Comparison of ENCODE assay signal across 8 cellular contexts in the genomic region with DNA sequence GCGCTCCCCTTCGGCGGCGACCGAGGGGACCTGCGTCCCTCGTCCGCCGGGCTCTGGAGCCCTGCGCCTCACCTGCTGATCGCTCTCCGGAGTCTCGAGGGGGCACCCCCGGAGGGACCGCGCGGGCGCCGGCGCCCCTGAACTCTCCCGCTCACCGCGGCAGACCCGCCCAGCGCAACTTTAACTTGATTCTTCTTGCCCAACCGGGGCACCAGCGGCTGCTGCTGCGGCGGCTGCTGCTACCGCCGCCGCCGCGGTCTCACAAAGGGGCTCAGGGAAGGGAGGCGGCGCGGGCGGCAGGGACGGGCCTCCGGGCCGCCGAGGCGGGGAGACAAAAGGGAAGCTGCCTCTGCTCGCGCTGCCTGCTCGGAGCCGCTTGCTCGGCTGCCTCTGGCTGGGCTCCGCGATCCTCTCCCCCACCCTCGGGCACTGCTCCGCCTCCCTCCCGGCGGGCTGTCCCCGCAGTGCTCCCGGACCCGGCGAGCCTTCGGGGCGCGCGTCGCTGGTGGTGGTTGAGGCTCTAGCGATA. TPM values are rescaled to one million over a fixed set of nuclear protein-coding genes. Genes with fewer than 3 reads are reported as not detected.
DNase-seq lines count a peak whose midpoint lies in the region; ATAC-seq and TF ChIP-seq lines count a peak whose summit lies in the region.

A gene (plus strand): TSS at position 456 of the 529 bp plus-strand sequence.

- ATAC-seq in GM19438 (IDR thresholded peaks at IDR 0.05; ENCODE audit: low read depth, unreplicated experiment) (peak; percentile 40), HG03521 (IDR thresholded peaks at IDR 0.05; ENCODE audit: unreplicated experiment) (peak; percentile 40), omental fat pad (ENCODE audit: low FRiP score) (peak; percentile 65), upper lobe of right lung (peak; percentile 64)

- no TSS peak for BruUV-seq in Caco-2 (replicated peaks; lab: Mats Ljungman, UMichigan)

- peaks cover 6% of the 10 kb centered on the region for H3K36me3 Mint-ChIP-seq in Caco-2 (ENCODE audit: insufficient read depth, unreplicated experiment)

- H3K4me3 Mint-ChIP-seq in Caco-2 (ENCODE audit: unreplicated experiment): peak within 1 kb of the TSS; percentile 85

- intact Hi-C loops in Caco-2 (cut with micrococcal nuclease; ENCODE audit: unreplicated experiment) (loop anchor here (1.0 to 10.0 kb wide), 7 partner anchors 29 to 666 kb away; a partner anchor contains a TSS), upper lobe of right lung (cut with DNase I) (no loop called here)

- no peaks in the 10 kb centered on the region for H3K9me3 Mint-ChIP-seq in Caco-2 (ENCODE audit: unreplicated experiment)

- H3K36me3 ChIP-seq in Caco-2 (ENCODE audit: control insufficient read depth, insufficient read depth, low read length): no peaks in the 10 kb centered on the region
- H3K36me3 ChIP-seq in upper lobe of right lung: no peaks in the 10 kb centered on the region

- H3K27me3 Mint-ChIP-seq in Caco-2 (ENCODE audit: insufficient read depth, unreplicated experiment): peaks cover 11% of the 10 kb centered on the region

- peak within 1 kb of the TSS; percentile 90 for H3K27ac Mint-ChIP-seq in Caco-2 (ENCODE audit: unreplicated experiment)

- H3K4me3 ChIP-seq in Caco-2 (ENCODE audit: low read depth, low read length) (peak within 1 kb of the TSS; percentile 63), upper lobe of right lung (peak within 1 kb of the TSS; percentile 83)

- H3K27ac ChIP-seq in upper lobe of right lung: peak within 1 kb of the TSS; percentile 94

- no peaks in the 10 kb centered on the region for H3K4me1 Mint-ChIP-seq in Caco-2 (ENCODE audit: low read depth, unreplicated experiment)

- H3K27me3 ChIP-seq in Caco-2 (replicated peaks; ENCODE audit: control insufficient read depth, insufficient read depth, low read length): no peaks in the 10 kb centered on the region; the same call in 1 of the 2 replicates
- H3K27me3 ChIP-seq in upper lobe of right lung: no peaks in the 10 kb centered on the region

- no peaks in the 10 kb centered on the region for H3K9me3 ChIP-seq in Caco-2
- no peaks in the 10 kb centered on the region for H3K9me3 ChIP-seq in upper lobe of right lung

- DNase-seq in Caco-2: peak; percentile 38 to 51
- DNase-seq in RPMI8226: peak; percentile 67
- DNase-seq in activated naive CD4-positive, alpha-beta T cell treated with anti-CD3 and anti-CD28 coated beads, Interleukin-2, amount 50 U/mL, for 16 hours: peak; percentile 63
- peak; percentile 49 for DNase-seq in glomerular visceral epithelial cell (ENCODE audit: extremely low spot score)
- DNase-seq in omental fat pad (ENCODE audit: low spot score): no peak
- DNase-seq in upper lobe of right lung: peak; percentile 88

- POLR2A ChIA-PET in Caco-2 (lab: Charles Lee): interaction anchor here (1.1 kb wide), 1 partner anchor 13 kb away, joined by 3 read pairs; no protein-coding TSS in a partner anchor

- H3K4me1 ChIP-seq in Caco-2: peaks cover 11% of the 10 kb centered on the region
- H3K4me1 ChIP-seq in upper lobe of right lung: peaks cover 16% of the 10 kb centered on the region

- TF ChIP-seq CTCF in Caco-2 (IDR thresholded peaks at IDR 0.05; ENCODE audit: insufficient read depth in 1 of 2, low read depth in 1 of 2, low read length in 1 of 2, severe bottlenecking in 1 of 2, unreplicated experiment in 1 of 2) (no peak), omental fat pad (IDR thresholded peaks at IDR 0.05) (no peak), upper lobe of right lung (IDR thresholded peaks at IDR 0.05) (no peak)

- CTCF ChIA-PET in Caco-2 (lab: Charles Lee): interaction anchor here (1.1 kb wide), 1 partner anchor 138 kb away, joined by 3 read pairs; no protein-coding TSS in a partner anchor

RNA-seq across cellular contexts. Expression of the gene that starts here (rescaled TPM):
- 2.0 and 2.4 TPM in 2 replicates for total RNA-seq in Caco-2 (2022)
- total RNA-seq in omental fat pad: 10 to 100 TPM; 13.5 to 30.4 (median 18.0) TPM
- 13.5 TPM for total RNA-seq in upper lobe of right lung
